1 cellular context compared by ENCODE assay signal in genomic region chr6:27562027-27562410, GRCh38.
TF ChIP-seq lines count a peak whose summit lies in the region.

No MANE protein-coding gene starts in this region.

TF ChIP-seq in K562, 482 proteins besides CTCF, POLR2A, EP300 and RAD21 (continued from another document):
- no peak for TF ChIP-seq ZBTB9 (CRISPR knock-in tag; IDR thresholded peaks at IDR 0.05)
- no peak for TF ChIP-seq ETV1 (tag; conservative IDR thresholded peaks at IDR 0.05; ENCODE audit: low read depth)
- TF ChIP-seq ZNF354B (CRISPR knock-in tag; IDR thresholded peaks at IDR 0.05), result no peak
- peak; percentile 77 for TF ChIP-seq POLR3A (IDR thresholded peaks at IDR 0.05; ENCODE audit: borderline replicate concordance, extremely low read depth, insufficient read depth, insufficient read length)
- TF ChIP-seq TBP (optimal IDR thresholded peaks at IDR 0.05; ENCODE audit: low read depth, low read length), result peak; percentile 98
- TF ChIP-seq ZNF384 (IDR thresholded peaks at IDR 0.05; ENCODE audit: low read depth, low read length), result 0 out of 2 replicates have a peak, but pooled peaks have one; percentile 21
- TF ChIP-seq GTF3C2 (IDR thresholded peaks at IDR 0.05; ENCODE audit: borderline replicate concordance, extremely low read depth, insufficient read length), result peak; percentile 81
- TF ChIP-seq ZNF408 (CRISPR knock-in tag; IDR thresholded peaks at IDR 0.05; ENCODE audit: low read depth), result no peak
- no peak for TF ChIP-seq HINFP (tag; conservative IDR thresholded peaks at IDR 0.05; ENCODE audit: low read depth)
- TF ChIP-seq, protein P1, sequence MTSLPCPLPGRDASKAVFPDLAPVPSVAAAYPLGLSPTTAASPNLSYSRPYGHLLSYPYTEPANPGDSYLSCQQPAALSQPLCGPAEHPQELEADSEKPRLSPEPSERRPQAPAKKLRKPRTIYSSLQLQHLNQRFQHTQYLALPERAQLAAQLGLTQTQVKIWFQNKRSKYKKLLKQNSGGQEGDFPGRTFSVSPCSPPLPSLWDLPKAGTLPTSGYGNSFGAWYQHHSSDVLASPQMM (CRISPR knock-in tag; IDR thresholded peaks at IDR 0.05), result no peak
- TF ChIP-seq U2AF1 (optimal IDR thresholded peaks at IDR 0.05; ENCODE audit: low read depth, low read length), result no peak
- TF ChIP-seq MTF1 (CRISPR knock-in tag; IDR thresholded peaks at IDR 0.05; ENCODE audit: borderline replicate concordance), result no peak
- TF ChIP-seq MAFF (IDR thresholded peaks at IDR 0.05; ENCODE audit: low read length), result 0 out of 2 replicates have a peak, but pooled peaks have one; percentile 5
- TF ChIP-seq, protein P2, sequence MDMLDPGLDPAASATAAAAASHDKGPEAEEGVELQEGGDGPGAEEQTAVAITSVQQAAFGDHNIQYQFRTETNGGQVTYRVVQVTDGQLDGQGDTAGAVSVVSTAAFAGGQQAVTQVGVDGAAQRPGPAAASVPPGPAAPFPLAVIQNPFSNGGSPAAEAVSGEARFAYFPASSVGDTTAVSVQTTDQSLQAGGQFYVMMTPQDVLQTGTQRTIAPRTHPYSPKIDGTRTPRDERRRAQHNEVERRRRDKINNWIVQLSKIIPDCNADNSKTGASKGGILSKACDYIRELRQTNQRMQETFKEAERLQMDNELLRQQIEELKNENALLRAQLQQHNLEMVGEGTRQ (CRISPR knock-in tag; IDR thresholded peaks at IDR 0.05), result no peak
- TF ChIP-seq, protein P3, sequence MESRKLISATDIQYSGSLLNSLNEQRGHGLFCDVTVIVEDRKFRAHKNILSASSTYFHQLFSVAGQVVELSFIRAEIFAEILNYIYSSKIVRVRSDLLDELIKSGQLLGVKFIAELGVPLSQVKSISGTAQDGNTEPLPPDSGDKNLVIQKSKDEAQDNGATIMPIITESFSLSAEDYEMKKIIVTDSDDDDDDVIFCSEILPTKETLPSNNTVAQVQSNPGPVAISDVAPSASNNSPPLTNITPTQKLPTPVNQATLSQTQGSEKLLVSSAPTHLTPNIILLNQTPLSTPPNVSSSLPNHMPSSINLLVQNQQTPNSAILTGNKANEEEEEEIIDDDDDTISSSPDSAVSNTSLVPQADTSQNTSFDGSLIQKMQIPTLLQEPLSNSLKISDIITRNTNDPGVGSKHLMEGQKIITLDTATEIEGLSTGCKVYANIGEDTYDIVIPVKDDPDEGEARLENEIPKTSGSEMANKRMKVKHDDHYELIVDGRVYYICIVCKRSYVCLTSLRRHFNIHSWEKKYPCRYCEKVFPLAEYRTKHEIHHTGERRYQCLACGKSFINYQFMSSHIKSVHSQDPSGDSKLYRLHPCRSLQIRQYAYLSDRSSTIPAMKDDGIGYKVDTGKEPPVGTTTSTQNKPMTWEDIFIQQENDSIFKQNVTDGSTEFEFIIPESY (CRISPR knock-in tag; IDR thresholded peaks at IDR 0.05), result peak; percentile 87
- TF ChIP-seq BDP1 (IDR thresholded peaks at IDR 0.05; ENCODE audit: insufficient read depth, insufficient read length), result peak; percentile 19
